ENCODE assay signal across 1 cellular context in genomic region chr5:149358818-149359217, GRCh38.
TF ChIP-seq lines count a peak whose summit lies in the region.

No MANE protein-coding gene starts in this region.

TF ChIP-seq in GM23338, 12 proteins besides CTCF, POLR2A, EP300 and RAD21 (continued from another document):
- TF ChIP-seq ZNF462 (CRISPR knock-in tag; IDR thresholded peaks at IDR 0.05): no peak
- TF ChIP-seq ZNF114 (CRISPR knock-in tag; IDR thresholded peaks at IDR 0.05): no peak
- no peak for TF ChIP-seq POLR2AphosphoS5 (IDR thresholded peaks at IDR 0.05; ENCODE audit: low read depth)
- TF ChIP-seq STAT1 (IDR thresholded peaks at IDR 0.05; ENCODE audit: unreplicated experiment): no peak
- no peak for TF ChIP-seq ZNF331 (CRISPR knock-in tag; IDR thresholded peaks at IDR 0.05; ENCODE audit: low read depth)
TF ChIP-seq in GM23338: peak in this region for 0.
